In the genomic region with DNA sequence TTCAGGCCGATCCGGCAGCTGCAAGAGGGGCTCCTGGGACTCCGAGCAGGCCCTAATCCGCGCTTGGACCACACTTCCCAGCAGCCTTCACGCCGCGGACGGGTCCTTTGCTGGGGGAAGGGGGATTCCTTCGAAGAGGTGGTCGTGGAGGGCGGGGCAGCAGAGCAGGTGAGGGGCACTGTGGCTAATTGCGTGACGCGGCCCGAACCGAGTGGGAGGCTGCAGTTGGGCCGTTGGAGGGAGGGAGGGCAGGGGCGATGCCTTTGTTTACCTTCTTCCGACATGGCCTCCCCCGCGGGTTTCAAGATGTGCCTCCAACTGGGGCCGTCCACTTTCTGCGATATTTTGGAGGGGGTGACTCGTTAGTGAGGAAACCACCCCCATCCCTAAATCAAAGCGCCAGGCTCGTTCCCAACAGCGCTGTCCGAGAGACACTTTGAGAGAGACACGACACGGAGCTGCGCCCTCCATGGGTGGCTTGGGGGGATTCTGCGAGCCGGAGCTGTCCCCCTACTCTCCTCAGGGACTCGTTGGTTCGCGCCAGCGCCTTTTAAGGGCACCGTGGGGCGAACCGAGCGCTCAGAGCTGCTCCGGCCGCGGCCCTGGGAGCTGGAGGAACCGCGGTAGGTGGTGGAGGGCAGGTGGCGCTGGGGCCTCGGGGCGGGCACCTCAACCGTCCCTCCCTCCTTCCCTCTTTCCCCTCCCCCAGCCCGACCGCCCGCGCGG, we compare ENCODE assay signal across 8 cellular contexts. TPM values are rescaled to one million over a fixed set of nuclear protein-coding genes. Genes with fewer than 3 reads are reported as not detected.
DNase-seq lines count a peak whose midpoint lies in the region; ATAC-seq, FAIRE-seq and TF ChIP-seq lines count a peak whose summit lies in the region.

A gene (plus strand): TSS at position 582 of the 726 bp plus-strand sequence. CDS start 3,070 bp downstream, outside the sequence.

- peak within 1 kb of the TSS; percentile 82 for H3K4me3 ChIP-seq in A549
- peak within 1 kb of the TSS; percentile 86 for H3K4me3 ChIP-seq in iPS-20b (ENCODE audit: low read length)
- peak within 1 kb of the TSS; percentile 81 to 98 (median 89) for H3K4me3 ChIP-seq in skin epidermis

- ATAC-seq in A549 (peak; percentile 88 to 95), GM18858 (IDR thresholded peaks at IDR 0.05; ENCODE audit: unreplicated experiment) (peak; percentile 78), HG03066 (IDR thresholded peaks at IDR 0.05; ENCODE audit: low read depth, unreplicated experiment) (peak; percentile 82)

- peak; percentile 84 to 93 for DNase-seq in A549 (ENCODE audit: low read depth in 1 of 2, low spot score in 1 of 2)
- DNase-seq in NCI-H2171 treated with DMSO at 0.1 percent for 48 hours (lab: John Stamatoyannopoulos, UW): peak; percentile 83
- peak; percentile 74 to 97 for DNase-seq in T47D (ENCODE audit: low read depth in 1 of 2, low spot score in 1 of 2)

- H3K4me2 ChIP-seq in A549: peak within 1 kb of the TSS; percentile 96

- H3K27me3 ChIP-seq in iPS-20b (ENCODE audit: insufficient read depth, low read length): no peaks in the 10 kb centered on the region

- peak within 1 kb of the TSS; percentile 93 for H3K9ac ChIP-seq in iPS-20b (ENCODE audit: low read depth, low read length)

- POLR2A ChIA-PET in A549 (lab: Yijun Ruan, JAX): interaction anchor here (0.5 to 3.6 kb wide), 17 partner anchors 11 to 223 kb away, joined by 3 to 68 read pairs (median 4); a partner anchor contains a TSS

- no peak for TF ChIP-seq CTCF in A549 (IDR thresholded peaks at IDR 0.05)
- TF ChIP-seq CTCF in VCaP (conservative IDR thresholded peaks at IDR 0.05): no peak

- no peaks in the 10 kb centered on the region for H3K9me3 ChIP-seq in A549
- H3K9me3 ChIP-seq in iPS-20b (ENCODE audit: insufficient read depth, low read depth, low read length): no peaks in the 10 kb centered on the region

- H3K4me1 ChIP-seq in A549 (peaks cover 26% of the 10 kb centered on the region; the same call in 2 of the 3 replicates), iPS-20b (ENCODE audit: insufficient read depth, low read length) (no peaks in the 10 kb centered on the region)

- H3K36me3 ChIP-seq in iPS-20b (ENCODE audit: insufficient read depth, low read depth, low read length): peaks cover 24% of the 10 kb centered on the region

- peak within 1 kb of the TSS; percentile 92 to 99 for H3K27ac ChIP-seq in A549
- H3K27ac ChIP-seq in VCaP: peak within 1 kb of the TSS; percentile 99
- peak within 1 kb of the TSS; percentile 87 for H3K27ac ChIP-seq in iPS-20b (ENCODE audit: low read length)
- peak within 1 kb of the TSS; percentile 94 to 100 (median 99) for H3K27ac ChIP-seq in skin epidermis

- CTCF ChIA-PET in A549 (lab: Yijun Ruan, JAX): interaction anchor here (0.8 to 13.3 kb wide), 3 partner anchors 15 to 158 kb away, joined by 3 to 197 read pairs (median 5); a partner anchor contains a TSS

- TF ChIP-seq EP300 in A549 (IDR thresholded peaks at IDR 0.05): no peak

- peak; percentile 100 for TF ChIP-seq POLR2A in A549 (IDR thresholded peaks at IDR 0.05; ENCODE audit: low read length)

- under 1% methylated on average over 19 of the region's 56 CpGs for WGBS in A549 (ENCODE audit: missing lambda C conversion rate)

- no peak for FAIRE-seq in A549 (lab: Jason Lieb, UNC)

- in situ Hi-C loops in T47D (cut with HindIII; ENCODE audit: low pct_unique_long_range_greater_than_20kb, low sequenced_read_pairs): no loop called here

- TF ChIP-seq RAD21 in A549 (conservative IDR thresholded peaks at IDR 0.05 in 1 of 2, IDR thresholded peaks at IDR 0.05 in 1 of 2): no peak; a peak in 1 of 5 replicates

TF ChIP-seq in A549, 52 proteins besides CTCF, POLR2A, EP300 and RAD21 (continues in another document):
- no peak for TF ChIP-seq NR3C1 (IDR thresholded peaks at IDR 0.05)
- TF ChIP-seq, protein P1, sequence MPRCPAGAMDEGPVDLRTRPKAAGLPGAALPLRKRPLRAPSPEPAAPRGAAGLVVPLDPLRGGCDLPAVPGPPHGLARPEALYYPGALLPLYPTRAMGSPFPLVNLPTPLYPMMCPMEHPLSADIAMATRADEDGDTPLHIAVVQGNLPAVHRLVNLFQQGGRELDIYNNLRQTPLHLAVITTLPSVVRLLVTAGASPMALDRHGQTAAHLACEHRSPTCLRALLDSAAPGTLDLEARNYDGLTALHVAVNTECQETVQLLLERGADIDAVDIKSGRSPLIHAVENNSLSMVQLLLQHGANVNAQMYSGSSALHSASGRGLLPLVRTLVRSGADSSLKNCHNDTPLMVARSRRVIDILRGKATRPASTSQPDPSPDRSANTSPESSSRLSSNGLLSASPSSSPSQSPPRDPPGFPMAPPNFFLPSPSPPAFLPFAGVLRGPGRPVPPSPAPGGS (IDR thresholded peaks at IDR 0.05): peak; percentile 95
- peak; percentile 88; the same call in 1 of the 2 replicates for TF ChIP-seq TP53 (CRISPR knock-in tag; IDR thresholded peaks at IDR 0.05)
- TF ChIP-seq HOXA7 (CRISPR knock-in tag; IDR thresholded peaks at IDR 0.05): peak; percentile 87; the same call in 1 of the 2 replicates
- no peak for TF ChIP-seq HEYL (CRISPR knock-in tag; IDR thresholded peaks at IDR 0.05)
- TF ChIP-seq NPAS2 (CRISPR knock-in tag; IDR thresholded peaks at IDR 0.05; ENCODE audit: borderline replicate concordance): no peak
- TF ChIP-seq, protein P2, sequence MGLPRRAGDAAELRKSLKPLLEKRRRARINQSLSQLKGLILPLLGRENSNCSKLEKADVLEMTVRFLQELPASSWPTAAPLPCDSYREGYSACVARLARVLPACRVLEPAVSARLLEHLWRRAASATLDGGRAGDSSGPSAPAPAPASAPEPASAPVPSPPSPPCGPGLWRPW (IDR thresholded peaks at IDR 0.05): no peak
- peak; percentile 99 for TF ChIP-seq PHF8 (IDR thresholded peaks at IDR 0.05; ENCODE audit: borderline replicate concordance, low read depth)
- no peak for TF ChIP-seq EHMT2 (IDR thresholded peaks at IDR 0.05; ENCODE audit: low read depth)
- TF ChIP-seq ZFP36 (IDR thresholded peaks at IDR 0.05; ENCODE audit: borderline replicate concordance, partially characterized antibody): no peak
- no peak for TF ChIP-seq EHF (CRISPR knock-in tag; IDR thresholded peaks at IDR 0.05)
- peak; percentile 77 for TF ChIP-seq FOSB (CRISPR knock-in tag; IDR thresholded peaks at IDR 0.05)
- TF ChIP-seq FOXS1 (CRISPR knock-in tag; IDR thresholded peaks at IDR 0.05): peak; percentile 78; the same call in 1 of the 2 replicates
- TF ChIP-seq MAZ (IDR thresholded peaks at IDR 0.05; ENCODE audit: borderline replicate concordance, low read depth, low read length): peak; percentile 50; the same call in 1 of the 2 replicates
- no peak for TF ChIP-seq HDAC2 (IDR thresholded peaks at IDR 0.05)
- TF ChIP-seq, protein P3, sequence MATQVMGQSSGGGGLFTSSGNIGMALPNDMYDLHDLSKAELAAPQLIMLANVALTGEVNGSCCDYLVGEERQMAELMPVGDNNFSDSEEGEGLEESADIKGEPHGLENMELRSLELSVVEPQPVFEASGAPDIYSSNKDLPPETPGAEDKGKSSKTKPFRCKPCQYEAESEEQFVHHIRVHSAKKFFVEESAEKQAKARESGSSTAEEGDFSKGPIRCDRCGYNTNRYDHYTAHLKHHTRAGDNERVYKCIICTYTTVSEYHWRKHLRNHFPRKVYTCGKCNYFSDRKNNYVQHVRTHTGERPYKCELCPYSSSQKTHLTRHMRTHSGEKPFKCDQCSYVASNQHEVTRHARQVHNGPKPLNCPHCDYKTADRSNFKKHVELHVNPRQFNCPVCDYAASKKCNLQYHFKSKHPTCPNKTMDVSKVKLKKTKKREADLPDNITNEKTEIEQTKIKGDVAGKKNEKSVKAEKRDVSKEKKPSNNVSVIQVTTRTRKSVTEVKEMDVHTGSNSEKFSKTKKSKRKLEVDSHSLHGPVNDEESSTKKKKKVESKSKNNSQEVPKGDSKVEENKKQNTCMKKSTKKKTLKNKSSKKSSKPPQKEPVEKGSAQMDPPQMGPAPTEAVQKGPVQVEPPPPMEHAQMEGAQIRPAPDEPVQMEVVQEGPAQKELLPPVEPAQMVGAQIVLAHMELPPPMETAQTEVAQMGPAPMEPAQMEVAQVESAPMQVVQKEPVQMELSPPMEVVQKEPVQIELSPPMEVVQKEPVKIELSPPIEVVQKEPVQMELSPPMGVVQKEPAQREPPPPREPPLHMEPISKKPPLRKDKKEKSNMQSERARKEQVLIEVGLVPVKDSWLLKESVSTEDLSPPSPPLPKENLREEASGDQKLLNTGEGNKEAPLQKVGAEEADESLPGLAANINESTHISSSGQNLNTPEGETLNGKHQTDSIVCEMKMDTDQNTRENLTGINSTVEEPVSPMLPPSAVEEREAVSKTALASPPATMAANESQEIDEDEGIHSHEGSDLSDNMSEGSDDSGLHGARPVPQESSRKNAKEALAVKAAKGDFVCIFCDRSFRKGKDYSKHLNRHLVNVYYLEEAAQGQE (IDR thresholded peaks at IDR 0.05): peak; percentile 38; the same call in 1 of the 2 replicates
- TF ChIP-seq SREBF2 (IDR thresholded peaks at IDR 0.05): no peak
- TF ChIP-seq MAFK (IDR thresholded peaks at IDR 0.05; ENCODE audit: partially characterized antibody): no peak
- TF ChIP-seq, protein P4, sequence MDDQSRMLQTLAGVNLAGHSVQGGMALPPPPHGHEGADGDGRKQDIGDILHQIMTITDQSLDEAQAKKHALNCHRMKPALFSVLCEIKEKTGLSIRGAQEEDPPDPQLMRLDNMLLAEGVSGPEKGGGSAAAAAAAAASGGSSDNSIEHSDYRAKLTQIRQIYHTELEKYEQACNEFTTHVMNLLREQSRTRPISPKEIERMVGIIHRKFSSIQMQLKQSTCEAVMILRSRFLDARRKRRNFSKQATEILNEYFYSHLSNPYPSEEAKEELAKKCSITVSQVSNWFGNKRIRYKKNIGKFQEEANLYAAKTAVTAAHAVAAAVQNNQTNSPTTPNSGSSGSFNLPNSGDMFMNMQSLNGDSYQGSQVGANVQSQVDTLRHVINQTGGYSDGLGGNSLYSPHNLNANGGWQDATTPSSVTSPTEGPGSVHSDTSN (IDR thresholded peaks at IDR 0.05): peak; percentile 62; the same call in 1 of the 2 replicates
- no peak for TF ChIP-seq CEBPB (IDR thresholded peaks at IDR 0.05)
- TF ChIP-seq RCOR1 (IDR thresholded peaks at IDR 0.05; ENCODE audit: low read depth, low read length): no peak

RNA-seq across cellular contexts. Expression of the gene that starts here (rescaled TPM):
- polyA plus RNA-seq in A549 (2011; rRNA removed) (24.5 and 24.9 TPM in 2 replicates), A549 (2017; fragmentation: RNase III; extraction: RNeasy Plus Mini Kit Qiagen cat#74134 plus additional on column Dnase treatment) (21.9 to 25.7 TPM (median 24.7 TPM) in 3 replicates)
- polyA plus RNA-seq in A549 (2012; cell fraction: cytosol; rRNA removed): 13.4 and 18.7 TPM in 2 replicates
- polyA plus RNA-seq in A549 (2012; cell fraction: nucleus; rRNA removed): 29.8 and 32.6 TPM in 2 replicates
- polyA minus RNA-seq in A549 (2011; rRNA and poly(A)+ RNA removed): 27.2 and 29.0 TPM in 2 replicates

Comparison
In these comparisons a context has a peak if more than half of its experiments do, and no peak if none do; other contexts are left out.
1. Peak in every context shown above with its lines: DNase-seq, ATAC-seq, H3K4me3 ChIP-seq and H3K27ac ChIP-seq.